10 cellular contexts compared by ENCODE assay signal in genomic region chr2:121297217-121297830, GRCh38. TPM values are rescaled to one million over a fixed set of nuclear protein-coding genes. Genes with fewer than 3 reads are reported as not detected.
A peak's percentile ranks its signal among the peaks of the same experiment; 100 is the strongest.
DNase-seq lines count a peak whose midpoint lies in the region; ATAC-seq and TF ChIP-seq lines count a peak whose summit lies in the region.
"Had no signal": no experiment of that assay in that cellular context is flagged by ENCODE, and none has a peak within 500 bp of the region (broad histone marks: within the 10 kb centered on the region; RNA-seq: fewer than 3 reads in every experiment).

No MANE protein-coding gene starts in this region.

- TF ChIP-seq CTCF in RWPE1 (conservative IDR thresholded peaks at IDR 0.05; ENCODE audit: low read depth) (peak; percentile 71), fibroblast of the aortic adventitia (IDR thresholded peaks at IDR 0.05; ENCODE audit: insufficient read depth, low read length) (peak; percentile 77), retinal pigment epithelial cell (conservative IDR thresholded peaks at IDR 0.05; ENCODE audit: low read depth, low read length) (peak; percentile 89)

- H3K36me3 ChIP-seq in aorta (ENCODE audit: control insufficient read depth in 1 of 2, insufficient read depth in 2 of 2, low read length in 1 of 2), result no peaks in the 10 kb centered on the region
- H3K36me3 ChIP-seq: BLaER1 had no signal

- intact Hi-C loops in aorta (cut with DNase I), result no loop called here

- H3K27ac ChIP-seq in RWPE1 (no peak overlapping the region), aorta (ENCODE audit: low read depth in 1 of 2, low read length in 2 of 2) (no peak overlapping the region)
- H3K27ac ChIP-seq: BLaER1 had no signal

- no peak for ATAC-seq in aorta (ENCODE audit: low FRiP score)

- POLR2A ChIA-PET in RWPE1 (lab: Yijun Ruan, JAX; ENCODE audit: low non-redundant PET), result no interaction called here

- no peaks in the 10 kb centered on the region for H3K4me1 ChIP-seq in aorta (ENCODE audit: control insufficient read depth in 1 of 2, insufficient read depth in 2 of 2, low read length in 2 of 2)
- H3K4me1 ChIP-seq: BLaER1 had no signal

- DNase-seq in NCI-H2029 (lab: John Stamatoyannopoulos, UW) (peak; percentile 12), NCI-H2029 treated with DMSO at 0.1 percent for 48 hours (lab: John Stamatoyannopoulos, UW) (no peak), HPDE6-E6E7 (ENCODE audit: extremely low spot score) (peak; percentile 60), RWPE1 (ENCODE audit: low spot score) (peak; percentile 36), fibroblast of the aortic adventitia (ENCODE audit: low read depth) (peak; percentile 12), retinal pigment epithelial cell (ENCODE audit: low read depth) (no peak), aorta (no peak), DMS79 treated with DMSO at 0.1 percent for 48 hours (lab: John Stamatoyannopoulos, UW) (no peak)
- DNase-seq: right cardiac atrium had no signal

- 43 to 44% methylated on average over 9 of the region's 9 CpGs for WGBS in aorta, 2 donors

- CTCF ChIA-PET in RWPE1 (lab: Yijun Ruan, JAX), result interaction anchor here (0.5 to 1.3 kb wide), 4 partner anchors 10 to 1075 kb away, joined by 3 to 9 read pairs (median 4); no protein-coding TSS in a partner anchor

- no peaks in the 10 kb centered on the region for H3K27me3 ChIP-seq in aorta (ENCODE audit: control insufficient read depth in 1 of 2, insufficient read depth in 2 of 2, low read length in 1 of 2)
- H3K27me3 ChIP-seq: BLaER1 had no signal

- H3K9me3 ChIP-seq in aorta (ENCODE audit: control insufficient read depth, low read length), result no peaks in the 10 kb centered on the region

- no peak overlapping the region for H3K4me3 ChIP-seq in fibroblast of the aortic adventitia (ENCODE audit: low read depth, low read length)
- H3K4me3 ChIP-seq in retinal pigment epithelial cell (ENCODE audit: low read length), result no peak overlapping the region
- H3K4me3 ChIP-seq in aorta (ENCODE audit: low read length in 2 of 2), result no peak overlapping the region
- H3K4me3 ChIP-seq: BLaER1 had no signal

RNA-seq across cellular contexts. Expression of gene TFCP2L1, which starts 12.3 kb away (rescaled TPM):
- total RNA-seq in fibroblast of the aortic adventitia (ENCODE audit: low replicate concordance), result under 0.01 TPM in 1 of 2 replicates, not detected in the other
- 1 to 10 TPM in 1 of 2 donors, under 1 TPM in 1; 0.69 to 1.7 TPM for total RNA-seq in aorta
- polyA plus RNA-seq in aorta, result 1 to 10 TPM in 1 of 2 donors, under 1 TPM in 1; 0.03 to 1.1 TPM

Comparison
In these comparisons a context has a peak if more than half of its experiments do, and no peak if none do; other contexts are left out.
1. DNase-seq: peak in NCI-H2029 (single experiment), HPDE6-E6E7 (single experiment), RWPE1 (single experiment) and fibroblast of the aortic adventitia (single experiment); none in NCI-H2029 treated with DMSO at 0.1 percent for 48 hours (single experiment), retinal pigment epithelial cell (single experiment), aorta (0 of 2) and DMS79 treated with DMSO at 0.1 percent for 48 hours (single experiment).
2. Peak in every context shown above with its lines, with median percentiles within 50 percentile points of each other: CTCF ChIP-seq.